12 cellular contexts compared by ENCODE assay signal in genomic region chr1:160630523-160631087, GRCh38. TPM values are rescaled to one million over a fixed set of nuclear protein-coding genes. Genes with fewer than 3 reads are reported as not detected.
DNase-seq lines count a peak whose midpoint lies in the region; ATAC-seq and TF ChIP-seq lines count a peak whose summit lies in the region.
"Had no signal": no experiment of that assay in that cellular context is flagged by ENCODE, and none has a peak within 500 bp of the region (broad histone marks: within the 10 kb centered on the region; RNA-seq: fewer than 3 reads in every experiment).

No MANE protein-coding gene starts in this region.

- no peak overlapping the region for H2AK5ac ChIP-seq in mesendoderm (ENCODE audit: low read length)

- peak overlapping the region; percentile 92 for H3K4ac ChIP-seq in mesendoderm (ENCODE audit: low read depth, low read length)

- intact Hi-C loops in Caco-2 (cut with micrococcal nuclease; ENCODE audit: unreplicated experiment) = loop anchor here (1.0 kb wide), 2 partner anchors 22 to 28 kb away; no protein-coding TSS in a partner anchor
- intact Hi-C loops in activated B cell treated with CpG ODN at 0.5 μM for 24 hours (cut with micrococcal nuclease) = no loop called here
- intact Hi-C loops in dorsolateral prefrontal cortex (cut with DNase I) = no loop called here
- intact Hi-C loops in sigmoid colon (cut with DNase I) = no loop called here
- intact Hi-C loops in thyroid gland (cut with DNase I) = no loop called here

- peak; percentile 63 to 68 for DNase-seq in Caco-2
- no peak for DNase-seq in GM23338 (ENCODE audit: low spot score)
- DNase-seq in activated B cell treated with CpG ODN at 0.5 μM for 24 hours = no peak
- peak; percentile 83 for DNase-seq in mesendoderm
- DNase-seq in dorsolateral prefrontal cortex = no peak
- no peak for DNase-seq in sigmoid colon
- no peak for DNase-seq in thyroid gland
- DNase-seq in suprapubic skin (ENCODE audit: low spot score in 2 of 2) = no peak
- DNase-seq: DMS153, NCI-H1092 treated with DMSO at 0.1 percent for 48 hours, NCI-H774 had no signal

- H3K4me3 ChIP-seq in Caco-2 (ENCODE audit: low read depth, low read length) = no peak overlapping the region
- H3K4me3 ChIP-seq in GM23338 = no peak overlapping the region
- H3K4me3 ChIP-seq in mesendoderm (ENCODE audit: low read length) = no peak overlapping the region
- no peak overlapping the region for H3K4me3 ChIP-seq in dorsolateral prefrontal cortex
- no peak overlapping the region for H3K4me3 ChIP-seq in sigmoid colon
- H3K4me3 ChIP-seq in thyroid gland (replicated peaks in 1 of 3) = no peak overlapping the region
- no peak overlapping the region for H3K4me3 ChIP-seq in suprapubic skin

- H3K4me1 Mint-ChIP-seq in Caco-2 (ENCODE audit: low read depth, unreplicated experiment) (peaks cover 18% of the 10 kb centered on the region), GM23338 (no peaks in the 10 kb centered on the region), activated B cell treated with CpG ODN at 0.5 μM for 24 hours (peaks cover 92% of the 10 kb centered on the region)

- no peaks in the 10 kb centered on the region for H3K9me3 Mint-ChIP-seq in Caco-2 (ENCODE audit: unreplicated experiment)
- H3K9me3 Mint-ChIP-seq in GM23338 = no peaks in the 10 kb centered on the region
- H3K9me3 Mint-ChIP-seq in activated B cell treated with CpG ODN at 0.5 μM for 24 hours = no peaks in the 10 kb centered on the region

- H3K79me1 ChIP-seq in mesendoderm (ENCODE audit: low read length) = no peaks in the 10 kb centered on the region

- H3K23ac ChIP-seq in mesendoderm (ENCODE audit: low read length) = no peak overlapping the region

- ATAC-seq in GM23338 = no peak
- no peak for ATAC-seq in activated B cell treated with CpG ODN at 0.5 μM for 24 hours (ENCODE audit: low read depth)

- H3K36me3 ChIP-seq in Caco-2 (ENCODE audit: control insufficient read depth, insufficient read depth, low read length) (no peaks in the 10 kb centered on the region), GM23338 (ENCODE audit: insufficient read depth) (no peaks in the 10 kb centered on the region), mesendoderm (ENCODE audit: control insufficient read depth, insufficient read depth, low read length) (no peaks in the 10 kb centered on the region), sigmoid colon (no peaks in the 10 kb centered on the region), thyroid gland (no peaks in the 10 kb centered on the region), suprapubic skin (no peaks in the 10 kb centered on the region)

- CTCF ChIA-PET in Caco-2 (lab: Charles Lee) (interaction anchor here (0.6 to 0.8 kb wide), 2 partner anchors 12 to 45 kb away, joined by 3 to 4 read pairs; no protein-coding TSS in a partner anchor), activated B cell treated with CpG ODN at 0.5 μM for 24 hours (lab: Charles Lee) (interaction anchor here (1.2 kb wide), 2 partner anchors 16 to 45 kb away, joined by 3 to 4 read pairs; no protein-coding TSS in a partner anchor)

- H3K27me3 ChIP-seq in Caco-2 (replicated peaks; ENCODE audit: control insufficient read depth, insufficient read depth, low read length) = no peaks in the 10 kb centered on the region
- no peaks in the 10 kb centered on the region for H3K27me3 ChIP-seq in GM23338 (ENCODE audit: insufficient read depth)
- no peaks in the 10 kb centered on the region for H3K27me3 ChIP-seq in mesendoderm (ENCODE audit: insufficient read depth, low read length, poor library complexity)
- H3K27me3 ChIP-seq in dorsolateral prefrontal cortex = peaks cover 0 to 2% (median 0%) of the 10 kb centered on the region in 45 donors
- no peaks in the 10 kb centered on the region for H3K27me3 ChIP-seq in sigmoid colon
- H3K27me3 ChIP-seq in thyroid gland = no peaks in the 10 kb centered on the region
- H3K27me3 ChIP-seq in suprapubic skin = no peaks in the 10 kb centered on the region

- peak overlapping the region; percentile 88 for H3K56ac ChIP-seq in mesendoderm (ENCODE audit: low read length)

- H2BK120ac ChIP-seq in mesendoderm (ENCODE audit: low read depth, low read length) = peak overlapping the region; percentile 49

- H2BK15ac ChIP-seq in mesendoderm (replicated peaks; ENCODE audit: low read depth) = peak overlapping the region; percentile 10

- peak overlapping the region; percentile 5 for H3K9ac ChIP-seq in mesendoderm (ENCODE audit: low read length)

- WGBS in mesendoderm (ENCODE audit: extremely low coverage, insufficient coverage, low lambda C conversion rate) = no CpG with 5 or more reads among the region's 5 CpGs
- 46 to 56% methylated on average over 5 of the region's 5 CpGs for WGBS in sigmoid colon, 2 donors
- WGBS in thyroid gland, 2 donors = 71 to 74% methylated on average over 5 of the region's 5 CpGs
- WGBS in suprapubic skin = 41% methylated on average over 5 of the region's 5 CpGs

- H3K4me1 ChIP-seq in Caco-2 = peaks cover 35% of the 10 kb centered on the region
- H3K4me1 ChIP-seq in GM23338 (ENCODE audit: insufficient read depth) = no peaks in the 10 kb centered on the region
- H3K4me1 ChIP-seq in mesendoderm (ENCODE audit: control insufficient read depth, low read depth, low read length) = peaks cover 16% of the 10 kb centered on the region
- H3K4me1 ChIP-seq in sigmoid colon = no peaks in the 10 kb centered on the region
- H3K4me1 ChIP-seq in thyroid gland = no peaks in the 10 kb centered on the region
- peaks cover 11% of the 10 kb centered on the region for H3K4me1 ChIP-seq in suprapubic skin

- BruUV-seq in Caco-2 (replicated peaks; lab: Mats Ljungman, UMichigan) = no TSS peak

- TF ChIP-seq POLR2A in sigmoid colon (IDR thresholded peaks at IDR 0.05) = no peak
- no peak for TF ChIP-seq POLR2A in thyroid gland (IDR thresholded peaks at IDR 0.05)
- TF ChIP-seq POLR2A in suprapubic skin (IDR thresholded peaks at IDR 0.05) = no peak

- H3K27ac Mint-ChIP-seq in Caco-2 (ENCODE audit: unreplicated experiment) (peak overlapping the region; percentile 46), GM23338 (no peak overlapping the region), activated B cell treated with CpG ODN at 0.5 μM for 24 hours (peak overlapping the region; percentile 74)

- H3K4me3 Mint-ChIP-seq in Caco-2 (ENCODE audit: unreplicated experiment) (peak overlapping the region; percentile 20), GM23338 (no peak overlapping the region), activated B cell treated with CpG ODN at 0.5 μM for 24 hours (peak overlapping the region; percentile 4)

- H4K20me1 ChIP-seq in GM23338 (replicated peaks; ENCODE audit: insufficient read depth) = no peaks in the 10 kb centered on the region

- POLR2A ChIA-PET in Caco-2 (lab: Charles Lee) (no interaction called here), activated B cell treated with CpG ODN at 0.5 μM for 24 hours (lab: Charles Lee) (interaction anchor here (2.0 kb wide), 1 partner anchor 17 kb away, joined by 4 read pairs; the partner anchor contains the start of gene SLAMF1)

- H3K27me3 Mint-ChIP-seq in Caco-2 (ENCODE audit: insufficient read depth, unreplicated experiment) (no peaks in the 10 kb centered on the region), GM23338 (ENCODE audit: insufficient read depth, low read depth, poor library complexity) (no peaks in the 10 kb centered on the region), activated B cell treated with CpG ODN at 0.5 μM for 24 hours (no peaks in the 10 kb centered on the region)

- peak overlapping the region; percentile 63 for H4K5ac ChIP-seq in mesendoderm (ENCODE audit: low read length)

- peak overlapping the region; percentile 98 for H2BK5ac ChIP-seq in mesendoderm (ENCODE audit: low read length)

- H4K8ac ChIP-seq in mesendoderm (ENCODE audit: low read depth, low read length) = no peak overlapping the region

- H3F3A ChIP-seq in GM23338 (replicated peaks; ENCODE audit: low read depth) = no peaks in the 10 kb centered on the region

- H2AFZ ChIP-seq in GM23338 = peak overlapping the region; percentile 52; the same call in 1 of the 2 replicates

- H3K9me2 ChIP-seq in GM23338 (ENCODE audit: insufficient read depth) = peaks cover 17% of the 10 kb centered on the region

- no peak overlapping the region for H3K27ac ChIP-seq in GM23338 (ENCODE audit: low read depth)
- peak overlapping the region; percentile 90 for H3K27ac ChIP-seq in mesendoderm (ENCODE audit: low read depth, low read length)
- H3K27ac ChIP-seq in dorsolateral prefrontal cortex = no peak overlapping the region
- H3K27ac ChIP-seq in sigmoid colon = no peak overlapping the region
- H3K27ac ChIP-seq in thyroid gland = no peak overlapping the region
- no peak overlapping the region for H3K27ac ChIP-seq in suprapubic skin

- H3K36me3 Mint-ChIP-seq in Caco-2 (ENCODE audit: insufficient read depth, unreplicated experiment) (no peaks in the 10 kb centered on the region), GM23338 (ENCODE audit: low read depth) (no peaks in the 10 kb centered on the region), activated B cell treated with CpG ODN at 0.5 μM for 24 hours (ENCODE audit: low read depth) (peaks cover 87% of the 10 kb centered on the region)

- H3K79me2 ChIP-seq in GM23338 (replicated peaks; ENCODE audit: insufficient read depth) = no peaks in the 10 kb centered on the region
- H3K79me2 ChIP-seq in mesendoderm (ENCODE audit: control insufficient read depth, insufficient read depth, low read length) = no peaks in the 10 kb centered on the region

- H3K4me2 ChIP-seq in GM23338 (no peak overlapping the region), mesendoderm (ENCODE audit: low read length) (no peak overlapping the region)

- no peaks in the 10 kb centered on the region for H3K9me3 ChIP-seq in Caco-2
- H3K9me3 ChIP-seq in sigmoid colon = no peaks in the 10 kb centered on the region
- no peaks in the 10 kb centered on the region for H3K9me3 ChIP-seq in thyroid gland
- H3K9me3 ChIP-seq in suprapubic skin = no peaks in the 10 kb centered on the region

- peak overlapping the region; percentile 98 for H3K18ac ChIP-seq in mesendoderm (ENCODE audit: low read length)

- TF ChIP-seq CTCF in Caco-2 (IDR thresholded peaks at IDR 0.05; ENCODE audit: insufficient read depth in 1 of 2, low read depth in 1 of 2, low read length in 1 of 2, severe bottlenecking in 1 of 2, unreplicated experiment in 1 of 2) (no peak), GM23338 (conservative IDR thresholded peaks at IDR 0.05; ENCODE audit: low read depth in 2 of 2) (no peak), activated B cell treated with CpG ODN at 0.5 μM for 24 hours (IDR thresholded peaks at IDR 0.05) (no peak), dorsolateral prefrontal cortex (IDR thresholded peaks at IDR 0.05 in 54 of 56, conservative IDR thresholded peaks at IDR 0.05 in 2 of 56; ENCODE audit: low read depth in 1 of 56, partially characterized antibody in 56 of 56) (no peak), sigmoid colon (IDR thresholded peaks at IDR 0.05) (no peak), thyroid gland (IDR thresholded peaks at IDR 0.05) (no peak), suprapubic skin (IDR thresholded peaks at IDR 0.05) (no peak)

- no peak for TF ChIP-seq EP300 in sigmoid colon (IDR thresholded peaks at IDR 0.05)
- TF ChIP-seq EP300 in suprapubic skin (IDR thresholded peaks at IDR 0.05) = no peak

RNA-seq across cellular contexts. Expression of gene SLAMF1, which starts 16.2 kb away (rescaled TPM):
- total RNA-seq in Caco-2 (2022) = not detected in 2 replicates
- total RNA-seq in GM23338 (2014; rRNA removed; shearing (Covaris generic)) = not detected in 2 replicates
- not detected in 2 replicates for polyA plus RNA-seq in GM23338 (2016; fragmentation: Nextera tagmentation; extraction: Ambion mirVana)
- total RNA-seq in activated B cell treated with CpG ODN at 0.5 μM for 24 hours = 85.7 and 91.7 TPM in 2 replicates
- polyA plus RNA-seq in mesendoderm (2013, experiment 1 of 2) = 0.10 TPM
- 0.11 TPM for polyA plus RNA-seq in mesendoderm (2013, experiment 2 of 2)
- under 1 TPM in 11 of 120 experiments, not detected in 109; 0.11 to 0.50 (median 0.24) TPM for total RNA-seq in dorsolateral prefrontal cortex
- total RNA-seq in sigmoid colon = 1 to 10 TPM in 1 of 4 donors, under 1 TPM in 3; under 0.01 to 1.6 (median 0.22) TPM
- 1 to 10 TPM in 1 of 3 donors, not detected in 2; 6.1 TPM for polyA plus RNA-seq in sigmoid colon
- 1 to 10 TPM in 1 of 4 donors, under 1 TPM in 3; 0.33 to 2.5 (median 0.76) TPM for total RNA-seq in thyroid gland
- total RNA-seq in suprapubic skin = not detected
- total RNA-seq: osteoblast had no signal

RNA-seq across cellular contexts. Expression of gene CD84, which starts 51.3 kb away (rescaled TPM):
- not detected in 2 replicates for total RNA-seq in Caco-2 (2022)
- under 0.01 TPM in 1 of 2 replicates, not detected in the other for total RNA-seq in GM23338 (2014; rRNA removed; shearing (Covaris generic))
- polyA plus RNA-seq in GM23338 (2016; fragmentation: Nextera tagmentation; extraction: Ambion mirVana) = not detected in 2 replicates
- total RNA-seq in activated B cell treated with CpG ODN at 0.5 μM for 24 hours = 57.5 and 65.5 TPM in 2 replicates
- polyA plus RNA-seq in mesendoderm (2013, experiment 1 of 2) = not detected
- polyA plus RNA-seq in mesendoderm (2013, experiment 2 of 2) = not detected
- 10 to 100 TPM in 4 of 120 experiments, 1 to 10 TPM in 113, under 1 TPM in 3; 0.63 to 12.0 (median 5.2) TPM for total RNA-seq in dorsolateral prefrontal cortex
- total RNA-seq in sigmoid colon = 1 to 10 TPM; 2.2 to 7.5 (median 3.3) TPM
- 1 to 10 TPM in 2 of 3 donors, under 1 TPM in 1; 0.60 to 5.5 (median 3.2) TPM for polyA plus RNA-seq in sigmoid colon
- total RNA-seq in thyroid gland = 1 to 10 TPM; 1.8 to 5.8 (median 2.4) TPM
- 1 to 10 TPM; 1.2 to 9.0 (median 2.3) TPM for total RNA-seq in suprapubic skin

Comparison
In these comparisons a context has a peak if more than half of its experiments do, and no peak if none do; other contexts are left out.
1. DNase-seq: peak in Caco-2 (2 of 2) and mesendoderm (single experiment); none in GM23338 (single experiment), activated B cell treated with CpG ODN at 0.5 μM for 24 hours (single experiment), dorsolateral prefrontal cortex (0 of 10), sigmoid colon (single experiment), thyroid gland (0 of 2) and suprapubic skin (0 of 2).
2. RNA of gene SLAMF1, which starts 16.2 kb away (total RNA-seq): 85.7 to 91.7 TPM in activated B cell treated with CpG ODN at 0.5 μM for 24 hours; 0.33 to 2.5 TPM in thyroid gland, under 0.01 to 1.6 TPM in sigmoid colon, not detected in suprapubic skin, not detected in Caco-2, not detected in GM23338 and 0.11 to 0.50 TPM in dorsolateral prefrontal cortex; every median in the first group is over 10 times any median in the second.